ENCODE assay signal across 2 cellular contexts in the genomic region with DNA sequence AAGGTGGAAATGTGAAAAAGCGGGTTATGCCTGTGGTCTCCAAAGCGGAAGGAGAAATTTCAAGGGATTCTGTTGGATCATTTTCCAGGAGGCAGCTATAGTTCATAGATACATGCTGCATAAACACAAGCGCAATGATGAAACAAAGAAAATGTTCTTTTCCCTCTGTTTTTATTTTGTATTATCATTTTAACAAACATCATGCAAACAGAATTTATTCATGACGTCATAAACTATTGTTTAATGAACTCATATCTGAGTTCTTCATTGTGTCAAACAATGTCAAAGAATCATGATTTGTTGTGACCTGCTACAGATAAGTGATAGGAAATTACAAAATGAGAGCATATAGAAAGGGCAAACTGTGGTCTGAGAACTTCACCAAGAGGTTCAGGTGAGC. TPM values are rescaled to one million over a fixed set of nuclear protein-coding genes. Genes with fewer than 3 reads are reported as not detected.
"Had no signal": no experiment of that assay in that cellular context is flagged by ENCODE, and none has a peak within 500 bp of the region (broad histone marks: within the 10 kb centered on the region; RNA-seq: fewer than 3 reads in every experiment).

No MANE protein-coding gene starts in this region.

RNA-seq across cellular contexts. Expression of gene TSPY2, which starts 23.8 kb away (rescaled TPM):
- total RNA-seq: G401, GM12878 had no signal
- polyA plus RNA-seq: GM12878 had no signal
